11 cellular contexts compared by ENCODE assay signal in genomic region chr13:49620170-49620621, GRCh38. TPM values are rescaled to one million over a fixed set of nuclear protein-coding genes. Genes with fewer than 3 reads are reported as not detected.
DNase-seq lines count a peak whose midpoint lies in the region; ATAC-seq and TF ChIP-seq lines count a peak whose summit lies in the region.
"Had no signal": no experiment of that assay in that cellular context is flagged by ENCODE, and none has a peak within 500 bp of the region (broad histone marks: within the 10 kb centered on the region; RNA-seq: fewer than 3 reads in every experiment).

No MANE protein-coding gene starts in this region.

- CTCF ChIA-PET in A673 (lab: Charles Lee) = no interaction called here
- CTCF ChIA-PET in activated naive CD4-positive, alpha-beta T cell treated with anti-CD3 and anti-CD28 coated beads, Interleukin-2, amount 10 ng/mL, durations not matched to agents 7 days and 5 days (lab: Charles Lee) = interaction anchor here (0.9 to 1.8 kb wide), 2 partner anchors 13 to 318 kb away, joined by 3 to 4 read pairs; no protein-coding TSS in a partner anchor

- BruUV-seq in A673 (replicated peaks; lab: Mats Ljungman, UMichigan) = no TSS peak

- ATAC-seq in GM18868 (IDR thresholded peaks at IDR 0.05; ENCODE audit: unreplicated experiment) = peak; percentile 91
- ATAC-seq in HG03025 (IDR thresholded peaks at IDR 0.05; ENCODE audit: low FRiP score, unreplicated experiment) = peak; percentile 82
- ATAC-seq in body of pancreas = no peak
- no peak for ATAC-seq in GM18861 (IDR thresholded peaks at IDR 0.05; ENCODE audit: unreplicated experiment)

- intact Hi-C loops in A673 (cut with micrococcal nuclease; ENCODE audit: unreplicated experiment) (no loop called here), body of pancreas (cut with DNase I) (no loop called here)

- TF ChIP-seq CTCF in A673 (conservative IDR thresholded peaks at IDR 0.05; ENCODE audit: low read depth, low read length) = no peak
- TF ChIP-seq CTCF in body of pancreas (IDR thresholded peaks at IDR 0.05) = no peak

- no peak overlapping the region for H3K27ac ChIP-seq in A673 (ENCODE audit: low read depth, low read length, poor library complexity, severe bottlenecking)
- no peak overlapping the region for H3K27ac ChIP-seq in body of pancreas

- no peak overlapping the region for H3K27ac Mint-ChIP-seq in activated naive CD4-positive, alpha-beta T cell treated with anti-CD3 and anti-CD28 coated beads, Interleukin-2, amount 10 ng/mL, durations not matched to agents 7 days and 5 days

- 60 to 64% methylated on average over 22 of the region's 22 CpGs for WGBS in body of pancreas, 2 donors

- H3K9me3 Mint-ChIP-seq in activated naive CD4-positive, alpha-beta T cell treated with anti-CD3 and anti-CD28 coated beads, Interleukin-2, amount 10 ng/mL, durations not matched to agents 7 days and 5 days = no peaks in the 10 kb centered on the region

- H3K4me1 Mint-ChIP-seq in activated naive CD4-positive, alpha-beta T cell treated with anti-CD3 and anti-CD28 coated beads, Interleukin-2, amount 10 ng/mL, durations not matched to agents 7 days and 5 days = peaks cover 4% of the 10 kb centered on the region

- no peaks in the 10 kb centered on the region for H3K9me3 ChIP-seq in A673 (ENCODE audit: low read depth, low read length, poor library complexity, severe bottlenecking)
- H3K9me3 ChIP-seq in body of pancreas = no peaks in the 10 kb centered on the region

- H3K4me3 Mint-ChIP-seq in activated naive CD4-positive, alpha-beta T cell treated with anti-CD3 and anti-CD28 coated beads, Interleukin-2, amount 10 ng/mL, durations not matched to agents 7 days and 5 days = peak overlapping the region; percentile 18

- no peaks in the 10 kb centered on the region for H3K36me3 Mint-ChIP-seq in activated naive CD4-positive, alpha-beta T cell treated with anti-CD3 and anti-CD28 coated beads, Interleukin-2, amount 10 ng/mL, durations not matched to agents 7 days and 5 days

- no peaks in the 10 kb centered on the region for H3K36me3 ChIP-seq in A673 (ENCODE audit: insufficient read depth, low read length, poor library complexity, severe bottlenecking)
- H3K36me3 ChIP-seq in body of pancreas (replicated peaks in 1 of 2; ENCODE audit: insufficient read depth in 1 of 2, low read depth in 2 of 2) = no peaks in the 10 kb centered on the region

- no peak for DNase-seq in A673 (ENCODE audit: low spot score)
- DNase-seq in activated naive CD4-positive, alpha-beta T cell treated with anti-CD3 and anti-CD28 coated beads, Interleukin-2, amount 10 ng/mL, durations not matched to agents 7 days and 5 days = no peak
- DNase-seq in D341Med (ENCODE audit: low spot score) = no peak
- DNase-seq in middle frontal gyrus (ENCODE audit: extremely low spot score, low spot score) = no peak
- no peak for DNase-seq in body of pancreas
- DNase-seq: DMS53; NCI-H1048; stimulated activated CD4-positive, alpha-beta T cell treated with anti-CD3 and anti-CD28 coated beads, Interleukin-2, amount 100 ng/mL, for 24 hours had no signal

- POLR2A ChIA-PET in A673 (lab: Charles Lee; ENCODE audit: low non-redundant PET) = interaction anchor here (0.7 kb wide), 1 partner anchor 1058 kb away, joined by 3 read pairs; no protein-coding TSS in a partner anchor

- H3K4me3 ChIP-seq in A673 (ENCODE audit: low read depth, low read length, poor library complexity, severe bottlenecking) = peak overlapping the region; percentile 34
- H3K4me3 ChIP-seq in body of pancreas = no peak overlapping the region

- H3K27me3 Mint-ChIP-seq in activated naive CD4-positive, alpha-beta T cell treated with anti-CD3 and anti-CD28 coated beads, Interleukin-2, amount 10 ng/mL, durations not matched to agents 7 days and 5 days = peaks cover 27% of the 10 kb centered on the region

- H3K4me1 ChIP-seq in A673 (ENCODE audit: insufficient read depth, low read length, poor library complexity, severe bottlenecking) (no peaks in the 10 kb centered on the region), body of pancreas (no peaks in the 10 kb centered on the region)

- no peaks in the 10 kb centered on the region for H3K27me3 ChIP-seq in A673 (replicated peaks; ENCODE audit: insufficient read depth, low read depth, low read length, poor library complexity)
- no peaks in the 10 kb centered on the region for H3K27me3 ChIP-seq in body of pancreas

- TF ChIP-seq POLR2A in body of pancreas (IDR thresholded peaks at IDR 0.05) = no peak

RNA-seq across cellular contexts. Expression of gene ARL11, which starts 8.1 kb away (rescaled TPM):
- total RNA-seq in A673 (2021) = not detected in 2 replicates
- total RNA-seq in body of pancreas = under 1 TPM in 1 of 2 donors, not detected in 1; 0.52 TPM

RNA-seq across cellular contexts. Expression of gene RCBTB1, which starts 34.8 kb away (rescaled TPM):
- total RNA-seq in A673 (2021) = 12.7 and 18.4 TPM in 2 replicates
- total RNA-seq in body of pancreas = 10 to 100 TPM in 1 of 2 donors, 1 to 10 TPM in 1; 6.3 to 12.2 TPM

Comparison
In these comparisons a context has a peak if more than half of its experiments do, and no peak if none do; other contexts are left out.
1. ATAC-seq: peak in GM18868 (single experiment) and HG03025 (single experiment); none in body of pancreas (single experiment) and GM18861 (single experiment).